In genomic region chr18:3156325-3156640, GRCh38 we compare ENCODE assay signal across 19 cellular contexts.
A peak's percentile ranks its signal among the peaks of the same experiment; 100 is the strongest.
DNase-seq lines count a peak whose midpoint lies in the region; TF ChIP-seq lines count a peak whose summit lies in the region.
"Had no signal": no experiment of that assay in that cellular context is flagged by ENCODE, and none has a peak within 500 bp of the region (broad histone marks: within the 10 kb centered on the region; RNA-seq: fewer than 3 reads in every experiment).

No MANE protein-coding gene starts in this region.

- H3K4me3 ChIP-seq in BLaER1 (no peak overlapping the region), ascending aorta (no peak overlapping the region), spleen (no peak overlapping the region), endodermal cell (ENCODE audit: low read length) (no peak overlapping the region)
- H3K4me3 ChIP-seq: mucosa of descending colon had no signal

- H3K36me3 Mint-ChIP-seq in endodermal cell (ENCODE audit: low read depth) = no peaks in the 10 kb centered on the region
- H3K36me3 Mint-ChIP-seq: activated naive CD8-positive, alpha-beta T cell treated with anti-CD3 and anti-CD28 coated beads for 36 hours had no signal

- H3K9ac ChIP-seq in BLaER1 = no peak overlapping the region
- H3K9ac ChIP-seq in endodermal cell (ENCODE audit: extremely low read depth, low read length, poor library complexity, severe bottlenecking) = no peak overlapping the region

- no peaks in the 10 kb centered on the region for H3K36me3 ChIP-seq in BLaER1
- H3K36me3 ChIP-seq in ascending aorta = peaks cover 8 to 11% of the 10 kb centered on the region in 2 donors
- H3K36me3 ChIP-seq in spleen = no peaks in the 10 kb centered on the region
- H3K36me3 ChIP-seq in endodermal cell (ENCODE audit: control insufficient read depth, insufficient read depth, low read length) = no peaks in the 10 kb centered on the region

- intact Hi-C loops in ascending aorta (cut with DNase I) = no loop called here
- intact Hi-C loops in spleen (cut with DNase I; ENCODE audit: low total_unique reads) = loop anchor here (10.0 kb wide), 2 partner anchors 89 to 221 kb away; partner anchors contain the start of gene MYL12A

- H4K20me1 ChIP-seq in BLaER1 = no peaks in the 10 kb centered on the region

- no peak overlapping the region for H3K27ac Mint-ChIP-seq in endodermal cell
- H3K27ac Mint-ChIP-seq: activated B cell treated with CpG ODN at 0.5 μM for 24 hours; activated CD8-positive, alpha-beta T cell treated with anti-CD3 and anti-CD28 coated beads for 36 hours; activated naive CD8-positive, alpha-beta T cell treated with anti-CD3 and anti-CD28 coated beads for 36 hours; activated T-cell treated with anti-CD3 and anti-CD28 coated beads, Interleukin-2, amount 50 U/mL, for 72 hours; CD8-positive, alpha-beta memory T cell; T-helper 1 cell treated with Interleukin-12 subunit alpha and Interleukin-12 subunit beta and Interleukin-4 antibody, amounts not matched to agents 30 μg/mL and 1 μg/mL, for 36 hours had no signal

- no peak for DNase-seq in ascending aorta (ENCODE audit: low spot score in 2 of 2)
- DNase-seq in spleen = no peak
- DNase-seq in NCI-H510A treated with DMSO at 0.1 percent for 48 hours (lab: John Stamatoyannopoulos, UW) = no peak
- no peak for DNase-seq in endodermal cell
- DNase-seq in kidney glomerular epithelial cell (lab: John Stamatoyannopoulos, UW) = no peak
- no peak for DNase-seq in iPS-NIHi7 (ENCODE audit: extremely low spot score)
- DNase-seq: activated B cell treated with CpG ODN at 0.5 μM for 24 hours; activated CD8-positive, alpha-beta T cell treated with anti-CD3 and anti-CD28 coated beads for 36 hours; activated naive CD8-positive, alpha-beta T cell treated with anti-CD3 and anti-CD28 coated beads for 36 hours; activated T-cell treated with anti-CD3 and anti-CD28 coated beads, Interleukin-2, amount 50 U/mL, for 72 hours; CD8-positive, alpha-beta memory T cell; effector CD4-positive, alpha-beta T cell; mucosa of descending colon; NCI-H1105 treated with DMSO at 0.1 percent for 48 hours; NCI-H69; SIG-M5 had no signal

- H3K27me3 ChIP-seq in BLaER1 (no peaks in the 10 kb centered on the region), ascending aorta (no peaks in the 10 kb centered on the region), layer of hippocampus (ENCODE audit: control insufficient read depth, insufficient read depth, low read length) (no peaks in the 10 kb centered on the region), spleen (replicated peaks in 1 of 7) (no peaks in the 10 kb centered on the region), endodermal cell (ENCODE audit: control insufficient read depth, insufficient read depth, low read length, poor library complexity, severe bottlenecking) (no peaks in the 10 kb centered on the region)

- no peaks in the 10 kb centered on the region for H3K27me3 Mint-ChIP-seq in endodermal cell (ENCODE audit: insufficient read depth)
- H3K27me3 Mint-ChIP-seq: activated B cell treated with CpG ODN at 0.5 μM for 24 hours; activated CD8-positive, alpha-beta T cell treated with anti-CD3 and anti-CD28 coated beads for 36 hours; activated naive CD8-positive, alpha-beta T cell treated with anti-CD3 and anti-CD28 coated beads for 36 hours had no signal

- H3K9me3 Mint-ChIP-seq in endodermal cell = no peaks in the 10 kb centered on the region
- H3K9me3 Mint-ChIP-seq: activated B cell treated with CpG ODN at 0.5 μM for 24 hours; activated CD8-positive, alpha-beta T cell treated with anti-CD3 and anti-CD28 coated beads for 36 hours; activated naive CD8-positive, alpha-beta T cell treated with anti-CD3 and anti-CD28 coated beads for 36 hours; activated T-cell treated with anti-CD3 and anti-CD28 coated beads, Interleukin-2, amount 50 U/mL, for 72 hours; CD8-positive, alpha-beta memory T cell; T-helper 1 cell treated with Interleukin-12 subunit alpha and Interleukin-12 subunit beta and Interleukin-4 antibody, amounts not matched to agents 30 μg/mL and 1 μg/mL, for 36 hours had no signal

- H3K4me1 ChIP-seq in BLaER1 (peaks cover 12% of the 10 kb centered on the region), ascending aorta (peaks cover 3 to 11% of the 10 kb centered on the region in 2 donors), spleen (peaks cover 0 to 26% (median 3%) of the 10 kb centered on the region in 6 donors), endodermal cell (ENCODE audit: control insufficient read depth, insufficient read depth, low read length) (no peaks in the 10 kb centered on the region)

- H3K9me3 ChIP-seq in BLaER1 (no peaks in the 10 kb centered on the region), ascending aorta (no peaks in the 10 kb centered on the region), spleen (no peaks in the 10 kb centered on the region), endodermal cell (ENCODE audit: control insufficient read depth, low read length) (no peaks in the 10 kb centered on the region)
- H3K9me3 ChIP-seq: mucosa of descending colon had no signal

- H3K27ac ChIP-seq in BLaER1 (no peak overlapping the region), ascending aorta (peak overlapping the region; percentile 69 to 81), layer of hippocampus (ENCODE audit: low read depth, low read length) (peak overlapping the region; percentile 48), spleen (peak overlapping the region in 5 of 8 donors; percentile 12 to 60 (median 42)), endodermal cell (ENCODE audit: low read depth, low read length) (no peak overlapping the region)

- H3K4me3 Mint-ChIP-seq in endodermal cell = no peak overlapping the region
- H3K4me3 Mint-ChIP-seq: activated B cell treated with CpG ODN at 0.5 μM for 24 hours; activated CD8-positive, alpha-beta T cell treated with anti-CD3 and anti-CD28 coated beads for 36 hours; activated naive CD8-positive, alpha-beta T cell treated with anti-CD3 and anti-CD28 coated beads for 36 hours; activated T-cell treated with anti-CD3 and anti-CD28 coated beads, Interleukin-2, amount 50 U/mL, for 72 hours; CD8-positive, alpha-beta memory T cell; T-helper 1 cell treated with Interleukin-12 subunit alpha and Interleukin-12 subunit beta and Interleukin-4 antibody, amounts not matched to agents 30 μg/mL and 1 μg/mL, for 36 hours had no signal

- WGBS in spleen, 5 donors = 54 to 96% (median 82%) methylated on average over 1 of the region's 1 CpG
- 90 to 100% methylated on average over 1 of the region's 1 CpG for WGBS in endodermal cell (ENCODE audit: insufficient coverage in 1 of 2, insufficient read length in 1 of 2), 2 experiments

- TF ChIP-seq CTCF in ascending aorta (IDR thresholded peaks at IDR 0.05) (no peak), spleen (IDR thresholded peaks at IDR 0.05 in 8 of 11, conservative IDR thresholded peaks at IDR 0.05 in 3 of 11) (no peak), endodermal cell (conservative IDR thresholded peaks at IDR 0.05) (no peak)

- peaks cover 5% of the 10 kb centered on the region for H3K4me1 Mint-ChIP-seq in endodermal cell

- TF ChIP-seq POLR2A in spleen (IDR thresholded peaks at IDR 0.05) = no peak

- peak overlapping the region; percentile 42; the same call in 1 of the 2 replicates for H3K4me2 ChIP-seq in BLaER1

Comparison
In these comparisons a context has a peak if more than half of its experiments do, and no peak if none do; other contexts are left out.
1. H3K27ac ChIP-seq: peak in ascending aorta (2 of 2), layer of hippocampus (single experiment) and spleen (5 of 8); none in BLaER1 (single experiment) and endodermal cell (single experiment).